Comparison of ENCODE assay signal across 8 cellular contexts in the genomic region with DNA sequence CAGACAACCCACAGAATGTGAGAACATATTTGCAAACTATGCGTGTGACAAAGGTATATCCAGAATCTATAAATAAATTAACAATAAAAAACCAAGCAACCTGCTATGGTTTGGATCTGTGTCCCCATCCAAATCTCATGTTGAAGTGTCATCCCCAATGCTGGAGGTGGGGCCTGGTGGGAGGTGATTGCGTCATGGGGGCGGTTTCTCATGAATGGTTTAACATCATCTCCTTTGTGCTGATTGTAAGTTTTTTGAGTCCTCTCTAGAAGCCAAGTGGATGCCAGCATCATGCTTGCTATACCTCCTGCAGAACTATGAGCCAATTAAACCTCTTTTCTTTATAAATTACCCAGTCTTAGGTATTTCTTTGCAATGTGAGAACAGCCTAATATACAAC.
"Had no signal": no experiment of that assay in that cellular context is flagged by ENCODE, and none has a peak within 500 bp of the region (broad histone marks: within the 10 kb centered on the region; RNA-seq: fewer than 3 reads in every experiment).

No MANE protein-coding gene starts in this region.

- DNase-seq: Karpas-422, Kasumi-1, KBM-7, KG1 had no signal

- H3K4me3 Mint-ChIP-seq: IgD-negative memory B cell had no signal

- H3K27me3 Mint-ChIP-seq: IgD-negative memory B cell had no signal

- H3K36me3 Mint-ChIP-seq: IgD-negative memory B cell had no signal

- H3K4me1 Mint-ChIP-seq: IgD-negative memory B cell had no signal

- H3K4me2 ChIP-seq: KMS-11 had no signal

- H3K27ac Mint-ChIP-seq: IgD-negative memory B cell had no signal

- H3K9ac ChIP-seq: KMS-11 had no signal

- FAIRE-seq: HTR-8/SVneo had no signal

- H3K27ac ChIP-seq: HL-60, KMS-11 had no signal
